Comparison of ENCODE assay signal across 15 cellular contexts in the genomic region with DNA sequence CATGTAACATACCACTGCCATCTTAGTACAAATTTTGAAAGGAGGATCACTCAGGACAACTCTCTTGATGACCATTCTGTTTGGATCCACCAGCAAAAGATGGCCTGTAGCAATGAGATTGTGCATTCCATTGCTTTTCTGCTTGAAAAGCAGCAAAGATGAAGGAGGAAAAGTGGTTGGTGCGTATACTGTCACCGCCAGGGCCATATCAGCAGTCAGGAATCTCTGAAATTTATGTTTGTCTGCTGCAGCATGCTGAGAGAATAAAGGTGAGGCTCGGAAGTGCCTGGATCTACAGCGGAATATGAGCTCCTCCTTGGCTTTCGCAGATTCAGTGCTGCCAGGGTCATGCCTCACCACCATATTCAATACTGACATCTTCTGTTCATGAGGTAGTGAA.
DNase-seq lines count a peak whose midpoint lies in the region; ATAC-seq, FAIRE-seq and TF ChIP-seq lines count a peak whose summit lies in the region.
"Had no signal": no experiment of that assay in that cellular context is flagged by ENCODE, and none has a peak within 500 bp of the region (broad histone marks: within the 10 kb centered on the region; RNA-seq: fewer than 3 reads in every experiment).

No MANE protein-coding gene starts in this region.

- H3K79me2 ChIP-seq in K562 (ENCODE audit: control insufficient read depth, insufficient read depth, low read length) (no peaks in the 10 kb centered on the region), trophoblast cell (ENCODE audit: control insufficient read depth, insufficient read depth, low read length, poor library complexity) (no peaks in the 10 kb centered on the region)

- H3K14ac ChIP-seq in mesenchymal stem cell (ENCODE audit: low read length in 2 of 2) (peak overlapping the region in 1 of 2 experiments; percentile 68), trophoblast cell (ENCODE audit: low read length) (no peak overlapping the region)

- H4K20me1 ChIP-seq in K562 (replicated peaks; ENCODE audit: control insufficient read depth, insufficient read depth, low read length), result no peaks in the 10 kb centered on the region
- H4K20me1 ChIP-seq: BLaER1 had no signal

- H3K4me3 ChIP-seq in K562, result no peak overlapping the region
- H3K4me3 ChIP-seq in mesenchymal stem cell (ENCODE audit: insufficient read depth in 1 of 2, low read depth in 1 of 2, low read length in 2 of 2), result no peak overlapping the region
- H3K4me3 ChIP-seq in trophoblast cell (ENCODE audit: low read depth, low read length), result no peak overlapping the region
- H3K4me3 ChIP-seq in lower leg skin (ENCODE audit: low read depth, poor library complexity, severe bottlenecking), result no peak overlapping the region
- H3K4me3 ChIP-seq: BLaER1, GM23338 had no signal

- H3K23ac ChIP-seq in mesenchymal stem cell (ENCODE audit: low read length in 2 of 2), result peak overlapping the region in 1 of 2 experiments; percentile 20
- H3K23ac ChIP-seq in trophoblast cell (ENCODE audit: low read length), result no peak overlapping the region

- H3K27me3 Mint-ChIP-seq in mesothelial cell of epicardium (ENCODE audit: low read depth), result no peaks in the 10 kb centered on the region

- in situ Hi-C loops in K562 (cut with MboI), result loop anchor here (25.0 kb wide), 1 partner anchor 1544 kb away; no protein-coding TSS in a partner anchor

- H2AK5ac ChIP-seq in mesenchymal stem cell (ENCODE audit: low read length, severe bottlenecking), result no peak overlapping the region
- H2AK5ac ChIP-seq in trophoblast cell (ENCODE audit: low read length), result no peak overlapping the region

- H3K36me3 ChIP-seq in K562 (ENCODE audit: control insufficient read depth, insufficient read depth, low read length) (no peaks in the 10 kb centered on the region), mesenchymal stem cell (ENCODE audit: control insufficient read depth in 1 of 2, insufficient read depth in 2 of 2, low read depth in 1 of 2, low read length in 2 of 2) (no peaks in the 10 kb centered on the region), trophoblast cell (ENCODE audit: control insufficient read depth in 1 of 2, insufficient read depth in 2 of 2, low read length in 2 of 2) (no peaks in the 10 kb centered on the region)
- H3K36me3 ChIP-seq: BLaER1 had no signal

- TF ChIP-seq CTCF in K562 (IDR thresholded peaks at IDR 0.05 in 2 of 3, conservative IDR thresholded peaks at IDR 0.05 in 1 of 3; ENCODE audit: insufficient read depth in 2 of 3, low read depth in 1 of 3, low read length in 3 of 3), result no peak
- TF ChIP-seq CTCF in mesothelial cell of epicardium (IDR thresholded peaks at IDR 0.05; ENCODE audit: unreplicated experiment), result no peak
- TF ChIP-seq CTCF in lower leg skin (IDR thresholded peaks at IDR 0.05), result no peak

- H4K8ac ChIP-seq in mesenchymal stem cell (ENCODE audit: low read length) (peak overlapping the region; percentile 92), trophoblast cell (ENCODE audit: low read depth, low read length) (no peak overlapping the region)

- no peaks in the 10 kb centered on the region for H3K36me3 Mint-ChIP-seq in mesothelial cell of epicardium
- H3K36me3 Mint-ChIP-seq: CD8-positive, alpha-beta memory T cell had no signal

- TF ChIP-seq POLR2A in K562 (conservative IDR thresholded peaks at IDR 0.05) (no peak), lower leg skin (IDR thresholded peaks at IDR 0.05) (no peak)

- H3K4ac ChIP-seq in mesenchymal stem cell (ENCODE audit: low read depth in 1 of 2, low read length in 2 of 2), result peak overlapping the region; percentile 97 to 98
- no peak overlapping the region for H3K4ac ChIP-seq in trophoblast cell (ENCODE audit: low read depth, low read length)

- peak overlapping the region; percentile 97 for H4K91ac ChIP-seq in mesenchymal stem cell (ENCODE audit: low read length)
- H4K91ac ChIP-seq in trophoblast cell (ENCODE audit: low read depth, low read length), result no peak overlapping the region

- no peak for TF ChIP-seq EP300 in K562 (IDR thresholded peaks at IDR 0.05; ENCODE audit: low read length)

- DNase-seq in K562 (ENCODE audit: extremely low read depth in 1 of 4, low spot score in 3 of 4), result no peak
- no peak for DNase-seq in mesenchymal stem cell
- DNase-seq in trophoblast cell, result peak; percentile 68 to 83
- no peak for DNase-seq in ecto neural progenitor cell (ENCODE audit: low spot score)
- DNase-seq in mesothelial cell of epicardium (ENCODE audit: low spot score in 2 of 2, unreplicated experiment in 2 of 2), result no peak
- DNase-seq in glomerular visceral epithelial cell (ENCODE audit: extremely low spot score), result no peak
- DNase-seq in lower leg skin (ENCODE audit: low spot score in 2 of 2), result no peak
- DNase-seq: AML-193; Caco-2; CD8-positive, alpha-beta memory T cell; DND-41; H7 had no signal

- no peak overlapping the region for H2AFZ ChIP-seq in K562 (ENCODE audit: low read depth, low read length)
- H2AFZ ChIP-seq in mesenchymal stem cell (ENCODE audit: low read depth, low read length), result no peak overlapping the region
- H2AFZ ChIP-seq in trophoblast cell (ENCODE audit: insufficient read depth, low read length, poor library complexity), result no peak overlapping the region
- H2AFZ ChIP-seq: GM23338 had no signal

- H3K9me1 ChIP-seq in K562 (ENCODE audit: control insufficient read depth, insufficient read depth, low read length), result no peaks in the 10 kb centered on the region

- H2BK120ac ChIP-seq in mesenchymal stem cell (ENCODE audit: low read depth, low read length), result peak overlapping the region; percentile 78
- no peak overlapping the region for H2BK120ac ChIP-seq in trophoblast cell (ENCODE audit: insufficient read depth, low read length, poor library complexity)

- H3K27me3 ChIP-seq in K562 (ENCODE audit: control insufficient read depth in 2 of 2, insufficient read depth in 2 of 2, low read length in 2 of 2) (peaks cover 11 to 24% of the 10 kb centered on the region in 2 experiments; a peak in 4 of 5 replicates), mesenchymal stem cell (ENCODE audit: control insufficient read depth in 1 of 2, insufficient read depth in 1 of 2, low read length in 2 of 2) (peaks cover 0 to 6% of the 10 kb centered on the region in 2 experiments), trophoblast cell (ENCODE audit: insufficient read depth, low read length) (no peaks in the 10 kb centered on the region)
- H3K27me3 ChIP-seq: BLaER1 had no signal

- intact Hi-C loops in K562 (cut with micrococcal nuclease) (no loop called here), lower leg skin (cut with DNase I; ENCODE audit: low total_unique reads) (no loop called here)

- H2BK12ac ChIP-seq in mesenchymal stem cell (ENCODE audit: low read length in 2 of 2), result peak overlapping the region; percentile 99 to 100
- H2BK12ac ChIP-seq in trophoblast cell (ENCODE audit: low read length), result no peak overlapping the region

- no peaks in the 10 kb centered on the region for H3K9me3 Mint-ChIP-seq in mesothelial cell of epicardium
- H3K9me3 Mint-ChIP-seq: CD8-positive, alpha-beta memory T cell; GM23338 had no signal

- H3K79me1 ChIP-seq in mesenchymal stem cell (replicated peaks; ENCODE audit: low read length, poor library complexity, severe bottlenecking), result no peaks in the 10 kb centered on the region
- no peaks in the 10 kb centered on the region for H3K79me1 ChIP-seq in trophoblast cell (ENCODE audit: low read length)

- no peak overlapping the region for H3K27ac ChIP-seq in K562 (ENCODE audit: extremely low read depth, low read depth, low read length)
- H3K27ac ChIP-seq in mesenchymal stem cell (ENCODE audit: low read length, poor library complexity, severe bottlenecking), result no peak overlapping the region
- H3K27ac ChIP-seq in trophoblast cell (ENCODE audit: low read depth, low read length), result no peak overlapping the region
- H3K27ac ChIP-seq: BLaER1, HL-60 had no signal

- H4K12ac ChIP-seq in trophoblast cell (ENCODE audit: low read depth, low read length), result no peak overlapping the region

- no peaks in the 10 kb centered on the region for H3K9me3 ChIP-seq in K562 (replicated peaks; ENCODE audit: control insufficient read depth, insufficient read depth, low read depth, low read length)
- H3K9me3 ChIP-seq in mesenchymal stem cell (ENCODE audit: control insufficient read depth, low read length), result no peaks in the 10 kb centered on the region
- no peaks in the 10 kb centered on the region for H3K9me3 ChIP-seq in trophoblast cell (ENCODE audit: insufficient read depth, low read depth, low read length)
- H3K9me3 ChIP-seq: BLaER1, Caco-2 had no signal

- H3K4me2 ChIP-seq in K562 (ENCODE audit: insufficient read depth, low read length) (no peak overlapping the region), mesenchymal stem cell (ENCODE audit: low read length, poor library complexity, severe bottlenecking) (no peak overlapping the region), trophoblast cell (ENCODE audit: low read length) (no peak overlapping the region)
- H3K4me2 ChIP-seq: BLaER1, GM23338 had no signal

- no peaks in the 10 kb centered on the region for H3K4me1 ChIP-seq in K562 (replicated peaks in 1 of 2; ENCODE audit: control insufficient read depth in 2 of 2, insufficient read depth in 2 of 2, low read length in 2 of 2)
- peaks cover 6% of the 10 kb centered on the region for H3K4me1 ChIP-seq in mesenchymal stem cell (ENCODE audit: control insufficient read depth, insufficient read depth, low read depth, low read length)
- peaks cover 2 to 10% of the 10 kb centered on the region in 2 experiments for H3K4me1 ChIP-seq in trophoblast cell (ENCODE audit: control insufficient read depth in 1 of 2, insufficient read depth in 2 of 2, low read length in 2 of 2)
- H3K4me1 ChIP-seq: BLaER1, Caco-2 had no signal

- H3K18ac ChIP-seq in mesenchymal stem cell (ENCODE audit: low read depth in 1 of 2, low read length in 2 of 2) (peak overlapping the region; percentile 98), trophoblast cell (ENCODE audit: low read length) (no peak overlapping the region)

- H3K27ac Mint-ChIP-seq in mesothelial cell of epicardium, result no peak overlapping the region
- H3K27ac Mint-ChIP-seq: CD8-positive, alpha-beta memory T cell; GM23338 had no signal

- ATAC-seq in K562, result no peak
- ATAC-seq: GM23338 had no signal

- H2BK15ac ChIP-seq in mesenchymal stem cell (ENCODE audit: low read depth, poor library complexity, severe bottlenecking), result peak overlapping the region; percentile 96

- no peak for TF ChIP-seq RAD21 in K562 (CRISPR knock-in tag; conservative IDR thresholded peaks at IDR 0.05 in 1 of 2, IDR thresholded peaks at IDR 0.05 in 1 of 2)

- no peak overlapping the region for H2BK5ac ChIP-seq in mesenchymal stem cell (ENCODE audit: low read depth, low read length, poor library complexity, severe bottlenecking)
- H2BK5ac ChIP-seq in trophoblast cell (ENCODE audit: low read depth, low read length, poor library complexity), result no peak overlapping the region

- 2% methylated on average over 5 of the region's 5 CpGs for WGBS in K562 (ENCODE audit: insufficient coverage, low coverage, missing lambda C conversion rate)
- WGBS in mesenchymal stem cell, result 85% methylated on average over 3 of the region's 5 CpGs
- WGBS in trophoblast cell (ENCODE audit: extremely low coverage, insufficient coverage, insufficient read length), result no CpG with 5 or more reads among the region's 5 CpGs
- 93 to 95% methylated on average over 5 of the region's 5 CpGs for WGBS in lower leg skin, 2 donors

- BruUV-seq in K562 (replicated peaks; lab: Mats Ljungman, UMichigan), result no TSS peak

- POLR2A ChIA-PET in K562 (lab: Yijun Ruan, JAX), result interaction anchor here (0.6 kb wide), 1 partner anchor 340 kb away, joined by 3 read pairs; no protein-coding TSS in a partner anchor

- H3K4me3 Mint-ChIP-seq in mesothelial cell of epicardium, result no peak overlapping the region
- H3K4me3 Mint-ChIP-seq: CD8-positive, alpha-beta memory T cell; GM23338 had no signal

- H3K4me1 Mint-ChIP-seq in mesothelial cell of epicardium, result peaks cover 4% of the 10 kb centered on the region
- H3K4me1 Mint-ChIP-seq: CD8-positive, alpha-beta memory T cell; GM23338 had no signal

- CTCF ChIA-PET in K562 (lab: Yijun Ruan, JAX; ENCODE audit: low intra/inter-chr PET ratio), result no interaction called here

- H3K9ac ChIP-seq in K562 (ENCODE audit: insufficient read depth in 1 of 2, low read depth in 2 of 2, low read length in 2 of 2), result no peak overlapping the region
- no peak overlapping the region for H3K9ac ChIP-seq in mesenchymal stem cell (ENCODE audit: low read length)
- H3K9ac ChIP-seq in trophoblast cell (ENCODE audit: low read length), result no peak overlapping the region
- H3K9ac ChIP-seq: BLaER1 had no signal

- FAIRE-seq in K562 (lab: Jason Lieb, UNC), result peak; percentile 62

Comparison
In these comparisons a context has a peak if more than half of its experiments do, and no peak if none do; other contexts are left out.
1. DNase-seq: peak in trophoblast cell (2 of 2); none in K562 (0 of 4), mesenchymal stem cell (single experiment), ecto neural progenitor cell (single experiment), mesothelial cell of epicardium (0 of 2), glomerular visceral epithelial cell (single experiment) and lower leg skin (0 of 2).